Comparison of ENCODE assay signal across 8 cellular contexts in genomic region chr9:129412176-129412813, GRCh38.
DNase-seq lines count a peak whose midpoint lies in the region; ATAC-seq and TF ChIP-seq lines count a peak whose summit lies in the region.
"Not testable (repeated sequence)": the region's sequence is repeated elsewhere in the genome, so short reads cannot be mapped to it uniquely, and the experiment has no call there.

No MANE protein-coding gene starts in this region.

- H3K27ac ChIP-seq in DOHH2 (ENCODE audit: low read depth, low read length) (peak overlapping the region; percentile 85), Peyer's patch (peak overlapping the region; percentile 95 to 99 (median 97)), caudate nucleus (ENCODE audit: low read depth, low read length) (peak overlapping the region; percentile 100), mucosa of rectum (ENCODE audit: low read depth in 2 of 2, low read length in 2 of 2) (peak overlapping the region; percentile 95 to 97), rectal smooth muscle tissue (ENCODE audit: low read depth, low read length) (peak overlapping the region; percentile 97), transverse colon (peak overlapping the region; percentile 97 to 100 (median 99))

- ATAC-seq in activated T-cell treated with anti-CD3 and anti-CD28 coated beads, Interleukin-2, amount 50 U/mL, for 4 hours: not testable (repeated sequence)
- peak; percentile 1 for ATAC-seq in Right ventricle myocardium inferior

- H3K4me1 Mint-ChIP-seq in activated T-cell treated with anti-CD3 and anti-CD28 coated beads, Interleukin-2, amount 50 U/mL, for 4 hours (ENCODE audit: low read depth): peaks cover 23% of the 10 kb centered on the region

- TF ChIP-seq EP300 in transverse colon (IDR thresholded peaks at IDR 0.05; ENCODE audit: low read depth): not testable (repeated sequence)

- H3K4me2 ChIP-seq in DOHH2 (ENCODE audit: low read length): peak overlapping the region; percentile 71

- H3K27me3 Mint-ChIP-seq in activated T-cell treated with anti-CD3 and anti-CD28 coated beads, Interleukin-2, amount 50 U/mL, for 4 hours (ENCODE audit: low read depth): not testable (repeated sequence)

- in situ Hi-C loops in transverse colon (cut with MboI; ENCODE audit: low pct_ligation_motif_present in 1 of 4, low pct_unique_long_range_greater_than_20kb in 1 of 4, low sequenced_read_pairs in 3 of 4): not testable (repeated sequence)

- H3K4me3 Mint-ChIP-seq in activated T-cell treated with anti-CD3 and anti-CD28 coated beads, Interleukin-2, amount 50 U/mL, for 4 hours: peak overlapping the region; percentile 77

- H3K4me3 ChIP-seq in DOHH2 (ENCODE audit: low read length) (peak overlapping the region; percentile 77), Peyer's patch (peak overlapping the region in 1 of 4 donors; percentile 74), rectal smooth muscle tissue (ENCODE audit: low read length) (peak overlapping the region; percentile 14)
- H3K4me3 ChIP-seq in mucosa of rectum (ENCODE audit: low read length in 2 of 2); transverse colon: not testable (repeated sequence)

- not testable (repeated sequence) for TF ChIP-seq POLR2A in Peyer's patch (IDR thresholded peaks at IDR 0.05); transverse colon (IDR thresholded peaks at IDR 0.05)

- intact Hi-C loops in Right ventricle myocardium inferior (cut with DNase I): loop anchor here (2.0 to 10.0 kb wide), 4 partner anchors 49 to 237 kb away; partner anchors contain the start of gene IER5L
- intact Hi-C loops in transverse colon (cut with DNase I; ENCODE audit: low total_unique reads): not testable (repeated sequence)

- H3K36me3 ChIP-seq in DOHH2 (ENCODE audit: control insufficient read depth, low read length); Peyer's patch; mucosa of rectum (ENCODE audit: control insufficient read depth in 2 of 2, insufficient read depth in 2 of 2, low read length in 2 of 2); rectal smooth muscle tissue (ENCODE audit: control insufficient read depth, insufficient read depth, low read length); transverse colon: not testable (repeated sequence)

- 85% methylated on average over 11 of the region's 11 CpGs; no CpG with 5 or more reads in 1 of the 2 donors for WGBS in transverse colon (ENCODE audit: low coverage in 1 of 2), 2 donors

- not testable (repeated sequence) for H3K79me2 ChIP-seq in DOHH2 (ENCODE audit: control insufficient read depth, low read length)

- H3F3A ChIP-seq in DOHH2 (ENCODE audit: control insufficient read depth, insufficient read depth): not testable (repeated sequence)

- H3K9ac ChIP-seq in mucosa of rectum (ENCODE audit: low read depth in 1 of 2, low read length in 2 of 2) (peak overlapping the region in 1 of 2 donors; percentile 66), rectal smooth muscle tissue (ENCODE audit: low read length) (peak overlapping the region; percentile 51)

- not testable (repeated sequence) for TF ChIP-seq CTCF in DOHH2 (IDR thresholded peaks at IDR 0.05; ENCODE audit: low read depth, low read length, poor library complexity, severe bottlenecking); Peyer's patch (IDR thresholded peaks at IDR 0.05); transverse colon (IDR thresholded peaks at IDR 0.05)

- H3K36me3 Mint-ChIP-seq in activated T-cell treated with anti-CD3 and anti-CD28 coated beads, Interleukin-2, amount 50 U/mL, for 4 hours (ENCODE audit: insufficient read depth): not testable (repeated sequence)

- peaks cover 46% of the 10 kb centered on the region for H3K4me1 ChIP-seq in DOHH2 (ENCODE audit: control insufficient read depth, low read length)
- H3K4me1 ChIP-seq in Peyer's patch: peaks cover 7 to 49% (median 13%) of the 10 kb centered on the region in 4 donors
- peaks cover 27 to 36% of the 10 kb centered on the region in 2 donors for H3K4me1 ChIP-seq in mucosa of rectum (ENCODE audit: control insufficient read depth in 2 of 2, insufficient read depth in 2 of 2, low read length in 2 of 2)
- peaks cover 15% of the 10 kb centered on the region for H3K4me1 ChIP-seq in rectal smooth muscle tissue (ENCODE audit: control insufficient read depth, insufficient read depth, low read length)
- peaks cover 24 to 35% (median 28%) of the 10 kb centered on the region in 4 donors for H3K4me1 ChIP-seq in transverse colon

- not testable (repeated sequence) for H3K27me3 ChIP-seq in DOHH2 (ENCODE audit: control insufficient read depth, low read length); Peyer's patch; mucosa of rectum (ENCODE audit: control insufficient read depth in 2 of 2, insufficient read depth in 2 of 2, low read length in 2 of 2); rectal smooth muscle tissue (ENCODE audit: control insufficient read depth, insufficient read depth, low read length); transverse colon

- not testable (repeated sequence) for H3K9me3 Mint-ChIP-seq in activated T-cell treated with anti-CD3 and anti-CD28 coated beads, Interleukin-2, amount 50 U/mL, for 4 hours

- not testable (repeated sequence) for H3K9me3 ChIP-seq in DOHH2 (ENCODE audit: control insufficient read depth, insufficient read depth, low read length); Peyer's patch; mucosa of rectum (ENCODE audit: control insufficient read depth in 2 of 2, low read length in 2 of 2); transverse colon

- not testable (repeated sequence) for H3K9me2 ChIP-seq in DOHH2 (replicated peaks; ENCODE audit: control insufficient read depth, low read length)

- not testable (repeated sequence) for H4K20me1 ChIP-seq in DOHH2 (ENCODE audit: control insufficient read depth, insufficient read depth, low read depth, low read length)

- DNase-seq in Peyer's patch; activated T-cell treated with anti-CD3 and anti-CD28 coated beads, Interleukin-2, amount 50 U/mL, for 4 hours; caudate nucleus (lab: John Stamatoyannopoulos, UW); transverse colon: not testable (repeated sequence)
- peak; percentile 63 for DNase-seq in Right ventricle myocardium inferior (ENCODE audit: missing footprints)
